ENCODE assay signal across 18 cellular contexts in the genomic region with DNA sequence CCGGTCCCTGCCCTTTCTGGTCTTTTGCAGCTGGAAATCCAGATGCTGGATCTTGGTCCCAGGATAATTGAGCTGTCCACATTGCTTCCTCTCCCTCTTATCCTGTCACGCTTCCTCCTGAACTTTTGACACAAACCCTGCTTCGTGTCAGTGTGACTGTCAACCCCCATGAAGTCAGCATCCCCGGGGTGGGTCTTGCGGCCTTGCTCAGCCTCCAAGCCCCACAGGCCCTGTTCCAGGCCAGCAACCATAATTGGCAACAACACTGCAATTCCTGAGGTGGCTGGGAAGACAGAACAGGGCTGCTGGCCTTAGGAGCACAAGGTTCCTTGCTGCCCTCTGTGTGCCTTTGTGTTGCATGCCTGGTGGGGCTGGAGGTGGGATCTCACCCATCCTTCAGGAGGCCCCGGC.
DNase-seq lines count a peak whose midpoint lies in the region; ATAC-seq and TF ChIP-seq lines count a peak whose summit lies in the region.
"Had no signal": no experiment of that assay in that cellular context is flagged by ENCODE, and none has a peak within 500 bp of the region (broad histone marks: within the 10 kb centered on the region; RNA-seq: fewer than 3 reads in every experiment).

No MANE protein-coding gene starts in this region.

- TF ChIP-seq CTCF in endodermal cell (conservative IDR thresholded peaks at IDR 0.05), result no peak

- 72 to 91% methylated on average over 2 to 6 of the region's 6 CpGs for WGBS in endodermal cell (ENCODE audit: insufficient coverage in 1 of 2, insufficient read length in 1 of 2), 2 experiments

- H3K4me1 Mint-ChIP-seq in endodermal cell, result peaks cover 16% of the 10 kb centered on the region
- H3K4me1 Mint-ChIP-seq in activated T-cell treated with anti-CD3 and anti-CD28 coated beads, Interleukin-2, amount 50 U/mL, for 72 hours (ENCODE audit: low read depth), result peaks cover 5% of the 10 kb centered on the region
- H3K4me1 Mint-ChIP-seq: B cell; CD8-positive, alpha-beta memory T cell had no signal

- H3K4me1 ChIP-seq in endodermal cell (ENCODE audit: control insufficient read depth, insufficient read depth, low read length), result peaks cover 6% of the 10 kb centered on the region

- H3K9me3 ChIP-seq in endodermal cell (ENCODE audit: control insufficient read depth, low read length), result no peaks in the 10 kb centered on the region

- no peak for ATAC-seq in HG03521 (IDR thresholded peaks at IDR 0.05; ENCODE audit: unreplicated experiment)
- no peak for ATAC-seq in activated T-cell treated with anti-CD3 and anti-CD28 coated beads, Interleukin-2, amount 50 U/mL, for 72 hours (replicated peaks in 1 of 2)

- H3K27me3 ChIP-seq in endodermal cell (ENCODE audit: control insufficient read depth, insufficient read depth, low read length, poor library complexity, severe bottlenecking), result peaks cover 4% of the 10 kb centered on the region

- no peak overlapping the region for H3K4me3 ChIP-seq in endodermal cell (ENCODE audit: low read length)
- H3K4me3 ChIP-seq: SK-N-MC had no signal

- no peaks in the 10 kb centered on the region for H3K36me3 ChIP-seq in endodermal cell (ENCODE audit: control insufficient read depth, insufficient read depth, low read length)

- H3K4me3 Mint-ChIP-seq in endodermal cell, result no peak overlapping the region
- H3K4me3 Mint-ChIP-seq in activated T-cell treated with anti-CD3 and anti-CD28 coated beads, Interleukin-2, amount 50 U/mL, for 72 hours, result no peak overlapping the region
- H3K4me3 Mint-ChIP-seq: B cell; CD8-positive, alpha-beta memory T cell had no signal

- peaks cover 11% of the 10 kb centered on the region for H3K27me3 Mint-ChIP-seq in endodermal cell (ENCODE audit: insufficient read depth)
- H3K27me3 Mint-ChIP-seq in activated T-cell treated with anti-CD3 and anti-CD28 coated beads, Interleukin-2, amount 50 U/mL, for 72 hours (ENCODE audit: low read depth), result peaks cover 13% of the 10 kb centered on the region

- H3K9me3 Mint-ChIP-seq in endodermal cell, result no peaks in the 10 kb centered on the region
- no peaks in the 10 kb centered on the region for H3K9me3 Mint-ChIP-seq in activated T-cell treated with anti-CD3 and anti-CD28 coated beads, Interleukin-2, amount 50 U/mL, for 72 hours

- peak; percentile 87 for DNase-seq in AG08395 (ENCODE audit: low spot score)
- peak; percentile 56 for DNase-seq in ELF-1 (ENCODE audit: low read depth, low spot score)
- peak; percentile 39 for DNase-seq in endodermal cell
- peak; percentile 71 for DNase-seq in islet precursor cell
- no peak for DNase-seq in HT-29 (ENCODE audit: low spot score)
- no peak for DNase-seq in activated T-cell treated with anti-CD3 and anti-CD28 coated beads, Interleukin-2, amount 50 U/mL, for 72 hours
- DNase-seq in activated CD4-positive, alpha-beta T cell treated with anti-CD3 and anti-CD28 coated beads for 1 hour, result no peak
- DNase-seq: CD8-positive, alpha-beta memory T cell; HCEC 1CT; KG1; NCI-H1048; NCI-H345; NCI-H526 treated with DMSO at 0.1 percent for 48 hours; NK-92 treated with Interleukin-12 subunit alpha and Interleukin-12 subunit beta, amount 100 ng/mL, for 24 hours; OCI-M1 had no signal

- no peaks in the 10 kb centered on the region for H3K36me3 Mint-ChIP-seq in endodermal cell (ENCODE audit: low read depth)
- no peaks in the 10 kb centered on the region for H3K36me3 Mint-ChIP-seq in activated T-cell treated with anti-CD3 and anti-CD28 coated beads, Interleukin-2, amount 50 U/mL, for 72 hours (ENCODE audit: insufficient read depth in 2 of 2)
- H3K36me3 Mint-ChIP-seq: CD8-positive, alpha-beta memory T cell had no signal

- no peak overlapping the region for H3K27ac Mint-ChIP-seq in endodermal cell
- H3K27ac Mint-ChIP-seq in activated T-cell treated with anti-CD3 and anti-CD28 coated beads, Interleukin-2, amount 50 U/mL, for 72 hours, result no peak overlapping the region
- H3K27ac Mint-ChIP-seq: B cell; CD8-positive, alpha-beta memory T cell had no signal

- no peak overlapping the region for H3K27ac ChIP-seq in endodermal cell (ENCODE audit: low read depth, low read length)
- H3K27ac ChIP-seq: SK-N-MC had no signal

- H3K9ac ChIP-seq in endodermal cell (ENCODE audit: extremely low read depth, low read length, poor library complexity, severe bottlenecking), result no peak overlapping the region

Comparison
In these comparisons a context has a peak if more than half of its experiments do, and no peak if none do; other contexts are left out.
1. DNase-seq: peak in AG08395 (single experiment), ELF-1 (single experiment), endodermal cell (single experiment) and islet precursor cell (single experiment); none in HT-29 (single experiment), activated T-cell treated with anti-CD3 and anti-CD28 coated beads, Interleukin-2, amount 50 U/mL, for 72 hours (0 of 2) and activated CD4-positive, alpha-beta T cell treated with anti-CD3 and anti-CD28 coated beads for 1 hour (single experiment).